In the genomic region with DNA sequence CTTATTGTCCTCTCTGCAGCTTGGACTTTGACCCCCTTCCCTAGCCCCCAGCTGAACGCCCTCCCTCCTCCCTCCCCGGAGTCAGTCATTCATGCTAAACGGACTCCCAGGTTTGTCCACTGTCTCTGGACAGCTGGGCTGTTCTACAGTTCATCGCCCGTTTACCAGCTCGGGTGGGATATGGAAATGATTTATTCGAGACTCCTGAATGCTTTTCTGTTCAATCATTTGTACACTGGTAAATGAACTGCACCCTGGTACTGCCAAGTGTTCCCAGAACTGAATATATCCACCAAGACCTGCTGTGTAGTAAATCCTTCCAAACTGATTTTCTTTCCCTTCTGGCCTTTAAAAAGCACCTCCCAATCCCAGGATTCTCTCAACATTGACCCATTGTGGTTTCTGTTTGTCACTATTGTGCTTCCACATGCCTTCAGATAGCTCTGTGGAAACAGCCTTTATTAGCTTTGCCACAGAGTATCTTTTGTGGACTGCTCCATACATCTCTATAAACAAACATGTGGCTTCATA, we compare ENCODE assay signal across 8 cellular contexts. TPM values are rescaled to one million over a fixed set of nuclear protein-coding genes. Genes with fewer than 3 reads are reported as not detected.
A peak's percentile ranks its signal among the peaks of the same experiment; 100 is the strongest.
DNase-seq lines count a peak whose midpoint lies in the region; ATAC-seq, FAIRE-seq and TF ChIP-seq lines count a peak whose summit lies in the region.

No MANE protein-coding gene starts in this region.

- ATAC-seq in A549 = peak; percentile 54 to 59; a peak in 5 of 6 replicates
- no peak for ATAC-seq in body of pancreas
- no peak for ATAC-seq in left lung

- H3K27ac Mint-ChIP-seq in HFFc6 = peak overlapping the region; percentile 40; the same call in 1 of the 2 replicates

- TF ChIP-seq EP300 in A549 (IDR thresholded peaks at IDR 0.05) = no peak

- H3K36me3 ChIP-seq in body of pancreas (replicated peaks in 1 of 2; ENCODE audit: insufficient read depth in 1 of 2, low read depth in 2 of 2) = no peaks in the 10 kb centered on the region
- no peaks in the 10 kb centered on the region for H3K36me3 ChIP-seq in left lung
- no peaks in the 10 kb centered on the region for H3K36me3 ChIP-seq in testis (ENCODE audit: low read depth, missing control alignments)

- TF ChIP-seq POLR2A in A549 (IDR thresholded peaks at IDR 0.05; ENCODE audit: low read length) (no peak), body of pancreas (IDR thresholded peaks at IDR 0.05) (no peak), testis (IDR thresholded peaks at IDR 0.05) (no peak)

- POLR2A ChIA-PET in A549 (lab: Yijun Ruan, JAX) = interaction anchor here (0.6 to 2.1 kb wide), 8 partner anchors 10 to 176 kb away, joined by 3 to 9 read pairs (median 4); partner anchors contain the start of gene ABCD2

- H3K36me3 Mint-ChIP-seq in HFFc6 (ENCODE audit: low read depth) = no peaks in the 10 kb centered on the region

- H3K9me3 Mint-ChIP-seq in HFFc6 = no peaks in the 10 kb centered on the region; the same call in 1 of the 2 replicates

- H3K9me3 ChIP-seq in A549 (no peaks in the 10 kb centered on the region), body of pancreas (no peaks in the 10 kb centered on the region), left lung (no peaks in the 10 kb centered on the region), testis (no peaks in the 10 kb centered on the region)

- CTCF ChIA-PET in A549 (lab: Yijun Ruan, JAX) = interaction anchor here (0.7 to 1.3 kb wide), 3 partner anchors 13 to 59 kb away, joined by 3 read pairs; no protein-coding TSS in a partner anchor

- TF ChIP-seq CTCF in A549 (IDR thresholded peaks at IDR 0.05) (no peak), HFFc6 (IDR thresholded peaks at IDR 0.05) (no peak), body of pancreas (IDR thresholded peaks at IDR 0.05) (no peak), left lung (IDR thresholded peaks at IDR 0.05) (no peak), testis (IDR thresholded peaks at IDR 0.05) (no peak)

- intact Hi-C loops in body of pancreas (cut with DNase I) (no loop called here), left lung (cut with DNase I) (no loop called here), testis (cut with DNase I; ENCODE audit: low total_unique reads) (no loop called here)

- peak overlapping the region; percentile 94 for H3K4me3 ChIP-seq in A549
- H3K4me3 ChIP-seq in body of pancreas = peak overlapping the region; percentile 22 to 36
- peak overlapping the region; percentile 55 to 59 for H3K4me3 ChIP-seq in left lung
- H3K4me3 ChIP-seq in testis = peak overlapping the region; percentile 70 to 72

- H3K27me3 ChIP-seq in body of pancreas (no peaks in the 10 kb centered on the region), left lung (peaks cover 0 to 47% of the 10 kb centered on the region in 2 donors), testis (no peaks in the 10 kb centered on the region)

- H3K27ac ChIP-seq in A549 (peak overlapping the region; percentile 97), body of pancreas (peak overlapping the region; percentile 85 to 98 (median 92)), left lung (peak overlapping the region; percentile 79 to 80), testis (peak overlapping the region; percentile 78 to 86)

- DNase-seq in A549 (ENCODE audit: low read depth in 1 of 2, low spot score in 1 of 2) (peak in 1 of 2 experiments; percentile 25), HFFc6 (peak; percentile 1), body of pancreas (no peak), left lung (no peak), testis (no peak), NCI-H146 treated with DMSO at 0.1 percent for 48 hours (lab: John Stamatoyannopoulos, UW; ENCODE audit: unreplicated experiment) (no peak), NOMO-1 (lab: John Stamatoyannopoulos, UW; ENCODE audit: unreplicated experiment in 2 of 2) (no peak)
- DNase-seq in effector CD8-positive, alpha-beta T cell (lab: John Stamatoyannopoulos, UW) = no peak

- peak overlapping the region; percentile 64 for H3K4me3 Mint-ChIP-seq in HFFc6

- no peak for TF ChIP-seq RAD21 in A549 (conservative IDR thresholded peaks at IDR 0.05 in 1 of 2, IDR thresholded peaks at IDR 0.05 in 1 of 2)

- peaks cover 13% of the 10 kb centered on the region for H3K4me1 Mint-ChIP-seq in HFFc6 (ENCODE audit: low read depth)

- peaks cover 5% of the 10 kb centered on the region for H3K27me3 Mint-ChIP-seq in HFFc6 (ENCODE audit: insufficient read depth)

- FAIRE-seq in A549 (lab: Jason Lieb, UNC) = no peak

- WGBS in A549 (ENCODE audit: missing lambda C conversion rate) = 4% methylated on average over 7 of the region's 7 CpGs
- WGBS in body of pancreas, 2 donors = 0 to 2% methylated on average over 7 of the region's 7 CpGs
- 1 to 3% methylated on average over 7 of the region's 7 CpGs for WGBS in testis, 2 donors

- peak overlapping the region; percentile 92 for H3K4me2 ChIP-seq in A549

- H3K4me1 ChIP-seq in A549 (peaks cover 30% of the 10 kb centered on the region), body of pancreas (peaks cover 21% of the 10 kb centered on the region), left lung (peaks cover 0 to 14% of the 10 kb centered on the region in 2 donors), testis (peaks cover 6% of the 10 kb centered on the region)

TF ChIP-seq in A549, 52 proteins besides CTCF, POLR2A, EP300 and RAD21:
- TF ChIP-seq EHF (CRISPR knock-in tag; IDR thresholded peaks at IDR 0.05) = no peak
- no peak for TF ChIP-seq ZFP36 (IDR thresholded peaks at IDR 0.05; ENCODE audit: borderline replicate concordance, partially characterized antibody)
- TF ChIP-seq HOXA7 (CRISPR knock-in tag; IDR thresholded peaks at IDR 0.05) = no peak
- no peak for TF ChIP-seq PHF8 (IDR thresholded peaks at IDR 0.05; ENCODE audit: borderline replicate concordance, low read depth)
- no peak for TF ChIP-seq MYC (IDR thresholded peaks at IDR 0.05; ENCODE audit: borderline replicate concordance, low read length)
- no peak for TF ChIP-seq KDM5A (IDR thresholded peaks at IDR 0.05)
- TF ChIP-seq CBX8 (IDR thresholded peaks at IDR 0.05) = no peak
- no peak for TF ChIP-seq RNF2 (IDR thresholded peaks at IDR 0.05; ENCODE audit: borderline replicate concordance, low read depth)
- no peak for TF ChIP-seq NPAS2 (CRISPR knock-in tag; IDR thresholded peaks at IDR 0.05; ENCODE audit: borderline replicate concordance)
- TF ChIP-seq BHLHE40 (IDR thresholded peaks at IDR 0.05; ENCODE audit: low read depth, low read length) = no peak
- TF ChIP-seq, protein P1, sequence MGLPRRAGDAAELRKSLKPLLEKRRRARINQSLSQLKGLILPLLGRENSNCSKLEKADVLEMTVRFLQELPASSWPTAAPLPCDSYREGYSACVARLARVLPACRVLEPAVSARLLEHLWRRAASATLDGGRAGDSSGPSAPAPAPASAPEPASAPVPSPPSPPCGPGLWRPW (IDR thresholded peaks at IDR 0.05) = no peak
- TF ChIP-seq CHD2 (IDR thresholded peaks at IDR 0.05; ENCODE audit: low read length, partially characterized antibody) = no peak
- no peak for TF ChIP-seq MAZ (IDR thresholded peaks at IDR 0.05; ENCODE audit: borderline replicate concordance, low read depth, low read length)
- no peak for TF ChIP-seq NFE2L2 (conservative IDR thresholded peaks at IDR 0.05; ENCODE audit: low read length)
- no peak for TF ChIP-seq RCOR1 (IDR thresholded peaks at IDR 0.05; ENCODE audit: low read depth, low read length)

RNA-seq across cellular contexts. Expression of gene KIF21A, which starts 0.8 kb away (rescaled TPM):
- polyA plus RNA-seq in A549 (2011; rRNA removed) (71.6 and 79.0 TPM in 2 replicates), A549 (2017; fragmentation: RNase III; extraction: RNeasy Plus Mini Kit Qiagen cat#74134 plus additional on column Dnase treatment) (21.9 to 26.0 TPM (median 22.5 TPM) in 3 replicates), testis (ENCODE audit: insufficient read depth, low read depth, low replicate concordance) (13.3 TPM)
- polyA plus RNA-seq in A549 (2012; cell fraction: cytosol; rRNA removed) = 12.4 and 13.6 TPM in 2 replicates
- 9.8 and 14.6 TPM in 2 replicates for polyA plus RNA-seq in A549 (2012; cell fraction: nucleus; rRNA removed)
- polyA minus RNA-seq in A549 (2011; rRNA and poly(A)+ RNA removed) = 51.3 and 57.6 TPM in 2 replicates
- 1 to 10 TPM in 2 of 6 experiments, under 1 TPM in 4; 0.55 to 2.7 (median 0.83) TPM for total RNA-seq in HFFc6 (2021; fragmentation: NEBNext Ultra II Directional; extraction: Animal tissue kit (Norgen Biotek cat#: 25700))
- total RNA-seq in body of pancreas (10 to 100 TPM; 19.5 to 49.1 TPM), left lung (10 to 100 TPM; 16.1 to 16.9 TPM), testis (10 to 100 TPM; 70.2 to 89.2 TPM)

Comparison
In these comparisons a context has a peak if more than half of its experiments do, and no peak if none do; other contexts are left out.
1. ATAC-seq: peak in A549 (2 of 2); none in body of pancreas (single experiment) and left lung (single experiment).
2. H3K4me3 ChIP-seq: peak in every context shown above with its lines; median percentile 94 in A549; 71 in testis; 57 in left lung; 29 in body of pancreas.
3. RNA of gene KIF21A, which starts 0.8 kb away (total RNA-seq): 70.2 to 89.2 TPM in testis, 19.5 to 49.1 TPM in body of pancreas and 16.1 to 16.9 TPM in left lung; 0.55 to 2.7 TPM in HFFc6; every median in the first group is over 4 times any median in the second.
4. Peak in every context shown above with its lines, with median percentiles within 50 percentile points of each other: H3K27ac ChIP-seq.